Comparison of ENCODE assay signal across 1 cellular context in genomic region chr18:21669736-21670135, GRCh38.
TF ChIP-seq lines count a peak whose summit lies in the region.

No MANE protein-coding gene starts in this region.

TF ChIP-seq in HCT116, 20 proteins besides CTCF, POLR2A, EP300 and RAD21 (continued from another document):
- no peak for TF ChIP-seq SIN3A (IDR thresholded peaks at IDR 0.05; ENCODE audit: low read depth)
- no peak for TF ChIP-seq TCF7L2 (IDR thresholded peaks at IDR 0.05; ENCODE audit: borderline replicate concordance, extremely low read depth, insufficient read depth, insufficient read length)
